In genomic region chr10:111801841-111802240, GRCh38 we compare ENCODE assay signal across 16 cellular contexts.
A peak's percentile ranks its signal among the peaks of the same experiment; 100 is the strongest.
DNase-seq lines count a peak whose midpoint lies in the region; ATAC-seq and TF ChIP-seq lines count a peak whose summit lies in the region.
"Had no signal": no experiment of that assay in that cellular context is flagged by ENCODE, and none has a peak within 500 bp of the region (broad histone marks: within the 10 kb centered on the region; RNA-seq: fewer than 3 reads in every experiment).

No MANE protein-coding gene starts in this region.

- H3K4me1 ChIP-seq in neural progenitor cell: peaks cover 11% of the 10 kb centered on the region

- no peaks in the 10 kb centered on the region for H3K27me3 ChIP-seq in neural progenitor cell

- no peak for TF ChIP-seq CTCF in neural progenitor cell (IDR thresholded peaks at IDR 0.05)

- H3K36me3 Mint-ChIP-seq in neural progenitor cell: no peaks in the 10 kb centered on the region
- H3K36me3 Mint-ChIP-seq: CD4-positive, alpha-beta memory T cell had no signal

- in situ Hi-C loops in SK-MEL-5 (cut with HindIII; ENCODE audit: low pct_unique_long_range_greater_than_20kb, low sequenced_read_pairs): no loop called here

- no peak for ATAC-seq in GM18519 (IDR thresholded peaks at IDR 0.05; ENCODE audit: low FRiP score, unreplicated experiment)
- ATAC-seq in GM19035 (IDR thresholded peaks at IDR 0.05; ENCODE audit: unreplicated experiment): no peak
- ATAC-seq: GM12878 had no signal

- H3K4me3 Mint-ChIP-seq in neural progenitor cell: no peak overlapping the region
- H3K4me3 Mint-ChIP-seq: CD4-positive, alpha-beta memory T cell had no signal

- H3K27me3 Mint-ChIP-seq in neural progenitor cell (ENCODE audit: insufficient read depth, low read depth): no peaks in the 10 kb centered on the region

- H3K9me3 ChIP-seq in neural progenitor cell (ENCODE audit: low read depth): no peaks in the 10 kb centered on the region

- H3F3A ChIP-seq in neural progenitor cell (ENCODE audit: low read depth): no peaks in the 10 kb centered on the region

- no peaks in the 10 kb centered on the region for H3K36me3 ChIP-seq in neural progenitor cell

- no peak overlapping the region for H3K27ac ChIP-seq in neural progenitor cell
- H3K27ac ChIP-seq: GM23248 had no signal

- no peak overlapping the region for H3K27ac Mint-ChIP-seq in neural progenitor cell
- H3K27ac Mint-ChIP-seq: CD4-positive, alpha-beta memory T cell had no signal

- H3K9me3 Mint-ChIP-seq in neural progenitor cell: peaks cover 4% of the 10 kb centered on the region

- no peak overlapping the region for H2AFZ ChIP-seq in neural progenitor cell (replicated peaks)
- H2AFZ ChIP-seq: GM23248 had no signal

- H3K4me2 ChIP-seq in neural progenitor cell: peak overlapping the region; percentile 3

- no peak overlapping the region for H3K4me3 ChIP-seq in neural progenitor cell
- H3K4me3 ChIP-seq: GM12878, GM23248 had no signal

- peaks cover 10% of the 10 kb centered on the region for H3K4me1 Mint-ChIP-seq in neural progenitor cell
- H3K4me1 Mint-ChIP-seq: CD4-positive, alpha-beta memory T cell had no signal

- H3K79me2 ChIP-seq in neural progenitor cell (ENCODE audit: low read depth): no peaks in the 10 kb centered on the region

- no peak overlapping the region for H3K9ac ChIP-seq in neural progenitor cell
- H3K9ac ChIP-seq: GM23248 had no signal

- H4K20me1 ChIP-seq in neural progenitor cell (ENCODE audit: low read depth): no peaks in the 10 kb centered on the region

- DNase-seq in SK-MEL-5 (ENCODE audit: low read depth, low spot score) (peak; percentile 5), foreskin melanocyte (peak; percentile 42), neural progenitor cell (ENCODE audit: low spot score) (peak; percentile 52), SKM-1 treated with dmso at 0.1 percent for 144 hours (lab: John Stamatoyannopoulos, UW; ENCODE audit: unreplicated experiment) (no peak)
- DNase-seq: C1 segment of cervical spinal cord; CD4-positive, alpha-beta memory T cell; COR-L47; DMS153; DND-41; GDM1; GM23248; H7; HCEC 1CT had no signal
